24 cellular contexts compared by ENCODE assay signal in the genomic region with DNA sequence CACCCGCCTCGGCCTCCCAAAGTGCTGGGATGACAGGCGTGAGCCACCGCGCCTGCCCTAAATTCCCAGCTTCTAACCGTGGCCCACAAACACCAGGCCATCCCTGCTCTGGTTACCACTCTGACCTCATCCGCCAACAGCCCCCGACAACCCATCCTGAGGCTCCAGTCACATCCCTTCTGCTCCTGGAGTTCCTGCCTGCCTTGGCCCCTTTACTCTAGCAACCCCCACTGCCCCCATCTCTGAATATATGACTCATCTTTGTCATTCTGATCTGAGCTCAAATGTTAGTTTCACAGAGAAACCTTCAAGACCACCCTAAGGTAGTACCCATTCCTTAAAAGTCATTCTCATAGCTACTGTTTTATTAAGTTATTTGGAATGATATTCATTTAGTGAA. TPM values are rescaled to one million over a fixed set of nuclear protein-coding genes. Genes with fewer than 3 reads are reported as not detected.
DNase-seq lines count a peak whose midpoint lies in the region; ATAC-seq and TF ChIP-seq lines count a peak whose summit lies in the region.
"Had no signal": no experiment of that assay in that cellular context is flagged by ENCODE, and none has a peak within 500 bp of the region (broad histone marks: within the 10 kb centered on the region; RNA-seq: fewer than 3 reads in every experiment).

No MANE protein-coding gene starts in this region.

- intact Hi-C loops in MCF 10A (cut with micrococcal nuclease) (no loop called here), mammary epithelial cell (cut with micrococcal nuclease) (no loop called here), esophagus muscularis mucosa (cut with DNase I) (no loop called here)

- H3K9me3 Mint-ChIP-seq in MCF 10A (ENCODE audit: unreplicated experiment), result no peaks in the 10 kb centered on the region
- H3K9me3 Mint-ChIP-seq in WTC11, result peaks cover 3% of the 10 kb centered on the region; the same call in 1 of the 2 replicates
- peaks cover 3% of the 10 kb centered on the region for H3K9me3 Mint-ChIP-seq in type B pancreatic cell
- no peaks in the 10 kb centered on the region for H3K9me3 Mint-ChIP-seq in naive thymus-derived CD8-positive, alpha-beta T cell

- H2AFZ ChIP-seq in mammary epithelial cell (ENCODE audit: low read depth, low read length), result no peak overlapping the region

- peaks cover 99% of the 10 kb centered on the region for H3K79me2 ChIP-seq in mammary epithelial cell (ENCODE audit: insufficient read depth, low read length)

- H3K4me3 ChIP-seq in mammary epithelial cell (replicated peaks in 1 of 3; ENCODE audit: insufficient read depth in 1 of 3, low read depth in 2 of 3, low read length in 3 of 3) (no peak overlapping the region), esophagus muscularis mucosa (no peak overlapping the region)
- H3K4me3 ChIP-seq: BLaER1, right atrium auricular region, transverse colon had no signal

- no peak overlapping the region for H3K4me2 ChIP-seq in mammary epithelial cell (ENCODE audit: insufficient read depth, low read depth, low read length)
- H3K4me2 ChIP-seq: BLaER1 had no signal

- in situ Hi-C loops in mammary epithelial cell (cut with MboI; ENCODE audit: low sequenced_read_pairs in 2 of 2), result no loop called here

- no peak for DNase-seq in MCF 10A (ENCODE audit: unreplicated experiment)
- DNase-seq in mammary epithelial cell, result no peak
- DNase-seq in WTC11 (ENCODE audit: low spot score), result no peak
- no peak for DNase-seq in esophagus muscularis mucosa (ENCODE audit: extremely low spot score)
- DNase-seq in type B pancreatic cell (ENCODE audit: extremely low spot score, unreplicated experiment), result no peak
- no peak for DNase-seq in naive thymus-derived CD8-positive, alpha-beta T cell
- DNase-seq: activated CD4-positive, CD25-positive, alpha-beta regulatory T cell treated with anti-CD3 and anti-CD28 coated beads, Interleukin-2, amount 50 U/mL, for 72 hours; activated gamma-delta T cell treated with Interleukin-2 at 50 U/mL for 16 hours; aorta; DMS153; foreskin keratinocyte; HCEC 1CT; NCI-H1417; NCI-H524; SHP77; stimulated activated naive B cell treated with anti-CD40 and anti-IgM and Interleukin-4, amounts not matched to agents 10 μg/mL and 1 μg/mL and 100 μg/mL, for 72 hours; T-helper 2 cell; transverse colon had no signal

- H3K9me3 ChIP-seq in mammary epithelial cell (replicated peaks; ENCODE audit: insufficient read depth, low read length), result no peaks in the 10 kb centered on the region
- no peaks in the 10 kb centered on the region for H3K9me3 ChIP-seq in esophagus muscularis mucosa
- H3K9me3 ChIP-seq: neutrophil, right atrium auricular region, transverse colon had no signal

- H3K36me3 Mint-ChIP-seq in MCF 10A (ENCODE audit: insufficient read depth, unreplicated experiment) (peaks cover 29% of the 10 kb centered on the region), WTC11 (peaks cover 25% of the 10 kb centered on the region), type B pancreatic cell (peaks cover 12% of the 10 kb centered on the region)
- H3K36me3 Mint-ChIP-seq in naive thymus-derived CD8-positive, alpha-beta T cell, result peaks cover 4 to 29% (median 4%) of the 10 kb centered on the region in 3 donors

- no peak overlapping the region for H3K27ac ChIP-seq in mammary epithelial cell (ENCODE audit: insufficient read depth, low read depth, low read length)
- peak overlapping the region; percentile 44 to 49 (median 46) for H3K27ac ChIP-seq in esophagus muscularis mucosa (replicated peaks in 1 of 4)
- H3K27ac ChIP-seq: BLaER1, foreskin keratinocyte, neutrophil, right atrium auricular region, transverse colon had no signal

- H3K27me3 ChIP-seq in mammary epithelial cell (ENCODE audit: insufficient read depth, low read length) (no peaks in the 10 kb centered on the region), esophagus muscularis mucosa (no peaks in the 10 kb centered on the region)
- H3K27me3 ChIP-seq: BLaER1, foreskin keratinocyte, neutrophil, right atrium auricular region, transverse colon had no signal

- no peak overlapping the region for H3K4me3 Mint-ChIP-seq in MCF 10A (ENCODE audit: unreplicated experiment)
- no peak overlapping the region for H3K4me3 Mint-ChIP-seq in WTC11
- no peak overlapping the region for H3K4me3 Mint-ChIP-seq in type B pancreatic cell
- no peak overlapping the region for H3K4me3 Mint-ChIP-seq in naive thymus-derived CD8-positive, alpha-beta T cell
- H3K4me3 Mint-ChIP-seq: stimulated activated naive B cell treated with anti-CD40 and anti-IgM and Interleukin-4, amounts not matched to agents 10 μg/mL and 1 μg/mL and 100 μg/mL, for 72 hours had no signal

- TF ChIP-seq CTCF in MCF 10A (IDR thresholded peaks at IDR 0.05; ENCODE audit: unreplicated experiment), result no peak
- TF ChIP-seq CTCF in mammary epithelial cell (conservative IDR thresholded peaks at IDR 0.05 in 1 of 2, IDR thresholded peaks at IDR 0.05 in 1 of 2; ENCODE audit: extremely low read depth in 1 of 2, insufficient read depth in 1 of 2, low read depth in 1 of 2, low read length in 2 of 2), result no peak
- no peak for TF ChIP-seq CTCF in WTC11 (IDR thresholded peaks at IDR 0.05)
- TF ChIP-seq CTCF in esophagus muscularis mucosa (IDR thresholded peaks at IDR 0.05), result no peak
- TF ChIP-seq CTCF in type B pancreatic cell (conservative IDR thresholded peaks at IDR 0.05), result no peak

- H3K4me1 ChIP-seq in mammary epithelial cell (ENCODE audit: insufficient read depth, low read length) (peaks cover 23% of the 10 kb centered on the region), esophagus muscularis mucosa (peaks cover 58 to 99% (median 92%) of the 10 kb centered on the region in 4 donors)

- H3K27ac Mint-ChIP-seq in MCF 10A (ENCODE audit: low read depth, unreplicated experiment), result peak overlapping the region; percentile 36
- peak overlapping the region; percentile 78 for H3K27ac Mint-ChIP-seq in WTC11
- H3K27ac Mint-ChIP-seq in type B pancreatic cell, result peak overlapping the region; percentile 69
- H3K27ac Mint-ChIP-seq in naive thymus-derived CD8-positive, alpha-beta T cell, result peak overlapping the region in 2 of 10 donors; percentile 49 to 74
- H3K27ac Mint-ChIP-seq: stimulated activated naive B cell treated with anti-CD40 and anti-IgM and Interleukin-4, amounts not matched to agents 10 μg/mL and 1 μg/mL and 100 μg/mL, for 72 hours had no signal

- CTCF ChIA-PET in MCF 10A (lab: Yijun Ruan, JAX), result interaction anchor here (0.6 to 1.0 kb wide), 2 partner anchors 141 to 265 kb away, joined by 3 to 4 read pairs; no protein-coding TSS in a partner anchor
- CTCF ChIA-PET in mammary epithelial cell (lab: Charles Lee; ENCODE audit: low non-redundant PET), result no interaction called here
- CTCF ChIA-PET in WTC11 (lab: Charles Lee), result interaction anchor here (0.6 kb wide), 1 partner anchor 20 kb away, joined by 4 read pairs; no protein-coding TSS in a partner anchor

- BruUV-seq in MCF 10A (replicated peaks; lab: Mats Ljungman, UMichigan) (no TSS peak), mammary epithelial cell (replicated peaks; lab: Mats Ljungman, UMichigan) (no TSS peak)

- no peaks in the 10 kb centered on the region for H3K27me3 Mint-ChIP-seq in MCF 10A (ENCODE audit: insufficient read depth, unreplicated experiment)
- H3K27me3 Mint-ChIP-seq in WTC11 (ENCODE audit: low read depth), result no peaks in the 10 kb centered on the region
- H3K27me3 Mint-ChIP-seq in type B pancreatic cell, result no peaks in the 10 kb centered on the region
- H3K27me3 Mint-ChIP-seq in naive thymus-derived CD8-positive, alpha-beta T cell, result no peaks in the 10 kb centered on the region
- H3K27me3 Mint-ChIP-seq: stimulated activated naive B cell treated with anti-CD40 and anti-IgM and Interleukin-4, amounts not matched to agents 10 μg/mL and 1 μg/mL and 100 μg/mL, for 72 hours had no signal

- H3K9ac ChIP-seq in mammary epithelial cell (ENCODE audit: insufficient read depth, low read length), result no peak overlapping the region
- H3K9ac ChIP-seq: BLaER1 had no signal

- ATAC-seq in WTC11 (peak; percentile 21; the same call in 1 of the 2 replicates), GM18858 (IDR thresholded peaks at IDR 0.05; ENCODE audit: unreplicated experiment) (no peak), GM18519 (IDR thresholded peaks at IDR 0.05; ENCODE audit: low FRiP score, unreplicated experiment) (no peak)
- no peak for ATAC-seq in naive thymus-derived CD8-positive, alpha-beta T cell
- ATAC-seq: foreskin keratinocyte; stimulated activated naive B cell treated with anti-CD40 and anti-IgM and Interleukin-4, amounts not matched to agents 10 μg/mL and 1 μg/mL and 100 μg/mL, for 72 hours had no signal

- no peak for TF ChIP-seq EP300 in esophagus muscularis mucosa (IDR thresholded peaks at IDR 0.05)

- peaks cover 2% of the 10 kb centered on the region for H4K20me1 ChIP-seq in mammary epithelial cell (ENCODE audit: insufficient read depth, low read length)

- peaks cover 12% of the 10 kb centered on the region for H3K36me3 ChIP-seq in mammary epithelial cell (ENCODE audit: insufficient read depth, low read length)
- H3K36me3 ChIP-seq in esophagus muscularis mucosa, result peaks cover 0 to 24% (median 11%) of the 10 kb centered on the region in 4 donors

- H3K4me1 Mint-ChIP-seq in MCF 10A (ENCODE audit: insufficient read depth, unreplicated experiment) (peaks cover 19% of the 10 kb centered on the region), WTC11 (peaks cover 79% of the 10 kb centered on the region), type B pancreatic cell (ENCODE audit: unreplicated experiment) (peaks cover 44% of the 10 kb centered on the region)
- peaks cover 24 to 50% (median 46%) of the 10 kb centered on the region in 4 donors for H3K4me1 Mint-ChIP-seq in naive thymus-derived CD8-positive, alpha-beta T cell

- WGBS in mammary epithelial cell (ENCODE audit: low coverage, missing lambda C conversion rate), result 100% methylated on average over 5 of the region's 8 CpGs
- 91% methylated on average over 8 of the region's 8 CpGs for WGBS in esophagus muscularis mucosa

- POLR2A ChIA-PET in MCF 10A (lab: Yijun Ruan, JAX), result interaction anchor here (0.6 to 2.1 kb wide), 6 partner anchors 10 to 802 kb away, joined by 3 to 9 read pairs (median 3); no protein-coding TSS in a partner anchor
- POLR2A ChIA-PET in WTC11 (lab: Charles Lee), result no interaction called here
- POLR2A ChIA-PET in naive thymus-derived CD8-positive, alpha-beta T cell (lab: Charles Lee), result no interaction called here

- dilution Hi-C loops in mammary epithelial cell (cut with HindIII; ENCODE audit: low sequenced_read_pairs), result no loop called here

- TF ChIP-seq POLR2A in esophagus muscularis mucosa (IDR thresholded peaks at IDR 0.05; ENCODE audit: low read depth), result no peak

RNA-seq across cellular contexts. Expression of a gene that starts 26.6 kb away (rescaled TPM):
- total RNA-seq in MCF 10A (2022), result 135 and 151 TPM in 2 replicates
- 100 to 1,000 TPM in 1 of 2 donors, 10 to 100 TPM in 1; 57.3 to 105 TPM for total RNA-seq in mammary epithelial cell
- 56.0 TPM for polyA plus RNA-seq in mammary epithelial cell
- 93.7 TPM for polyA minus RNA-seq in mammary epithelial cell
- 126 to 133 TPM (median 127 TPM) in 3 replicates for total RNA-seq in WTC11 (2021)
- 100 to 1,000 TPM in 3 of 4 donors, 10 to 100 TPM in 1; 98.5 to 187 (median 163) TPM for total RNA-seq in esophagus muscularis mucosa
- total RNA-seq in type B pancreatic cell (ENCODE audit: low replicate concordance), result 79.2 and 81.0 TPM in 2 replicates
- 10 to 100 TPM; 31.2 to 33.7 TPM for total RNA-seq in naive thymus-derived CD8-positive, alpha-beta T cell
- polyA plus RNA-seq in naive thymus-derived CD8-positive, alpha-beta T cell, result 10 to 100 TPM; 43.7 to 48.8 (median 48.6) TPM

RNA-seq across cellular contexts. Expression of a gene that starts 53.1 kb away (rescaled TPM):
- total RNA-seq in MCF 10A (2022) (not detected in 2 replicates), mammary epithelial cell (not detected), WTC11 (2021) (1.0 to 1.6 TPM (median 1.5 TPM) in 3 replicates), esophagus muscularis mucosa (1 to 10 TPM in 1 of 4 donors, under 1 TPM in 3; under 0.01 to 1.3 (median 0.25) TPM), type B pancreatic cell (ENCODE audit: low replicate concordance) (0.67 and 1.3 TPM in 2 replicates)
- not detected for polyA plus RNA-seq in mammary epithelial cell
- not detected for polyA minus RNA-seq in mammary epithelial cell
- 1 to 10 TPM in 1 of 2 experiments, under 1 TPM in 1; 0.39 to 1.2 TPM for total RNA-seq in naive thymus-derived CD8-positive, alpha-beta T cell
- polyA plus RNA-seq in naive thymus-derived CD8-positive, alpha-beta T cell, result under 1 TPM; 0.35 to 0.69 (median 0.65) TPM
- total RNA-seq: endothelial cell of umbilical vein, foreskin keratinocyte, transverse colon had no signal
- polyA plus RNA-seq: endothelial cell of umbilical vein, foreskin keratinocyte had no signal
